19 cellular contexts compared by ENCODE assay signal in the genomic region with DNA sequence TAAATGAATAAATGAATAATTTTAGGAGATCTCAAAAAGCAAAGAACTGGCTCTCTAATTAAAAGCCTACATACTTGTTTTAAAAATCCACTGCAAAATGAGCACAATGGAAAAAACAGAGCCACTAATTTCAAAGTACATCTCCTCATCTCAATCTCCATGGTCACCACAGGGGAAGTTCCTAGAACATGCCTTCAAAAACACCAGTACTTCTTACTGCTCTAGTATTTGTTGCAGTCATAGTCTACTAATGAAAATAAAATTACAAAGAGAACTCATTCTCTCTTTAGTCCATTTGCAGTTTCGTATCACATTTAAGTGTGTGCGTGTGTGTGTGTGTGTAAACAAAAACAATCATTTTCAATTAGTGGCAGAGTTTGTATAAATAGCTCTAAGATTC. TPM values are rescaled to one million over a fixed set of nuclear protein-coding genes. Genes with fewer than 3 reads are reported as not detected.
DNase-seq lines count a peak whose midpoint lies in the region; ATAC-seq and TF ChIP-seq lines count a peak whose summit lies in the region.
"Had no signal": no experiment of that assay in that cellular context is flagged by ENCODE, and none has a peak within 500 bp of the region (broad histone marks: within the 10 kb centered on the region; RNA-seq: fewer than 3 reads in every experiment).

No MANE protein-coding gene starts in this region.

- H3K36me3 Mint-ChIP-seq in stimulated activated naive B cell treated with anti-CD40 and anti-IgM and Interleukin-4, amounts not matched to agents 10 μg/mL and 1 μg/mL and 100 μg/mL, for 72 hours: peaks cover 8 to 13% of the 10 kb centered on the region in 2 donors

- intact Hi-C loops in left cardiac atrium (cut with DNase I): no loop called here
- intact Hi-C loops in adrenal gland (cut with DNase I): no loop called here

- peaks cover under 1% of the 10 kb centered on the region for H3K36me3 ChIP-seq in cardiac muscle cell
- no peaks in the 10 kb centered on the region for H3K36me3 ChIP-seq in adrenal gland (replicated peaks in 1 of 2)

- H3K27ac Mint-ChIP-seq in stimulated activated naive B cell treated with anti-CD40 and anti-IgM and Interleukin-4, amounts not matched to agents 10 μg/mL and 1 μg/mL and 100 μg/mL, for 72 hours: no peak overlapping the region

- H3K27ac ChIP-seq in cardiac muscle cell (peak overlapping the region; percentile 38), adrenal gland (peak overlapping the region in 3 of 5 donors; percentile 4 to 26 (median 18))

- DNase-seq in cardiac muscle cell (ENCODE audit: low read depth in 1 of 2, low spot score in 1 of 2) (no peak), left cardiac atrium (no peak), adrenal gland (no peak), NCI-H82 treated with DMSO at 0.1 percent for 48 hours (lab: John Stamatoyannopoulos, UW; ENCODE audit: unreplicated experiment) (no peak), NCI-H2107 (lab: John Stamatoyannopoulos, UW) (no peak)
- DNase-seq in stimulated activated naive B cell treated with anti-CD40 and anti-IgM and Interleukin-4, amounts not matched to agents 10 μg/mL and 1 μg/mL and 100 μg/mL, for 72 hours: no peak
- DNase-seq: activated CD4-positive, alpha-beta T cell treated with anti-CD3 and anti-CD28 coated beads for 1 hour; activated gamma-delta T cell; aorta; Calu3; EL; H9; NCI-H146; NCI-H774; stimulated activated CD4-positive, alpha-beta T cell treated with anti-CD3 and anti-CD28 coated beads, Interleukin-1b, Interleukin-23, amount 100 ng/mL, for 48 hours had no signal

- 83 to 86% (median 85%) methylated on average over 2 of the region's 2 CpGs for WGBS in adrenal gland, 4 donors

- TF ChIP-seq CTCF in cardiac muscle cell (IDR thresholded peaks at IDR 0.05; ENCODE audit: low read depth, low read length): no peak
- TF ChIP-seq CTCF in adrenal gland (IDR thresholded peaks at IDR 0.05): no peak

- H3K9me3 ChIP-seq in cardiac muscle cell (ENCODE audit: low read depth) (no peaks in the 10 kb centered on the region), adrenal gland (replicated peaks in 1 of 3) (no peaks in the 10 kb centered on the region)
- H3K9me3 ChIP-seq: BLaER1 treated with 17β-estradiol and CSF1 and Interleukin-3, amounts not matched to agents 10 nM and 100 nM had no signal

- TF ChIP-seq POLR2A in adrenal gland (IDR thresholded peaks at IDR 0.05): no peak

- H3K27me3 Mint-ChIP-seq in stimulated activated naive B cell treated with anti-CD40 and anti-IgM and Interleukin-4, amounts not matched to agents 10 μg/mL and 1 μg/mL and 100 μg/mL, for 72 hours: no peaks in the 10 kb centered on the region

- peaks cover 14 to 20% of the 10 kb centered on the region in 2 donors for H3K4me1 Mint-ChIP-seq in stimulated activated naive B cell treated with anti-CD40 and anti-IgM and Interleukin-4, amounts not matched to agents 10 μg/mL and 1 μg/mL and 100 μg/mL, for 72 hours

- H3K4me1 ChIP-seq in cardiac muscle cell (ENCODE audit: low read depth) (no peaks in the 10 kb centered on the region), adrenal gland (replicated peaks in 1 of 2) (peaks cover 3 to 34% of the 10 kb centered on the region in 2 donors)

- ATAC-seq in left cardiac atrium (no peak), HG02973 (IDR thresholded peaks at IDR 0.05; ENCODE audit: unreplicated experiment) (peak; percentile 45), HG02970 (IDR thresholded peaks at IDR 0.05; ENCODE audit: low FRiP score, unreplicated experiment) (no peak)
- ATAC-seq in stimulated activated naive B cell treated with anti-CD40 and anti-IgM and Interleukin-4, amounts not matched to agents 10 μg/mL and 1 μg/mL and 100 μg/mL, for 72 hours (replicated peaks): peak; percentile 38 to 53

- H3K9me3 Mint-ChIP-seq in stimulated activated naive B cell treated with anti-CD40 and anti-IgM and Interleukin-4, amounts not matched to agents 10 μg/mL and 1 μg/mL and 100 μg/mL, for 72 hours: no peaks in the 10 kb centered on the region
- H3K9me3 Mint-ChIP-seq: H9 had no signal

- no peak overlapping the region for H3K4me3 Mint-ChIP-seq in stimulated activated naive B cell treated with anti-CD40 and anti-IgM and Interleukin-4, amounts not matched to agents 10 μg/mL and 1 μg/mL and 100 μg/mL, for 72 hours
- H3K4me3 Mint-ChIP-seq: H9 had no signal

- H3K4me3 ChIP-seq in cardiac muscle cell (no peak overlapping the region), adrenal gland (no peak overlapping the region)
- H3K4me3 ChIP-seq: BLaER1 treated with 17β-estradiol and CSF1 and Interleukin-3, amounts not matched to agents 10 nM and 100 nM; lung had no signal

- H3K27me3 ChIP-seq in cardiac muscle cell (no peaks in the 10 kb centered on the region), adrenal gland (no peaks in the 10 kb centered on the region)
- H3K27me3 ChIP-seq: BLaER1 treated with 17β-estradiol and CSF1 and Interleukin-3, amounts not matched to agents 10 nM and 100 nM had no signal

RNA-seq across cellular contexts. Expression of a gene that starts 54.0 kb away (rescaled TPM):
- total RNA-seq in cardiac muscle cell (32.0 and 54.6 TPM in 2 replicates), left cardiac atrium (10 to 100 TPM; 41.1 to 62.5 TPM), adrenal gland (10 to 100 TPM; 52.8 to 89.3 (median 74.5) TPM)
- polyA plus RNA-seq in cardiac muscle cell (20.7 and 23.2 TPM in 2 replicates), adrenal gland (10 to 100 TPM; 11.0 to 43.6 (median 14.7) TPM)

Comparison
In these comparisons a context has a peak if more than half of its experiments do, and no peak if none do; other contexts are left out.
1. ATAC-seq: peak in HG02973 (single experiment) and stimulated activated naive B cell treated with anti-CD40 and anti-IgM and Interleukin-4, amounts not matched to agents 10 μg/mL and 1 μg/mL and 100 μg/mL, for 72 hours (2 of 2); none in left cardiac atrium (0 of 2) and HG02970 (single experiment).